ENCODE assay signal across 26 cellular contexts in the genomic region with DNA sequence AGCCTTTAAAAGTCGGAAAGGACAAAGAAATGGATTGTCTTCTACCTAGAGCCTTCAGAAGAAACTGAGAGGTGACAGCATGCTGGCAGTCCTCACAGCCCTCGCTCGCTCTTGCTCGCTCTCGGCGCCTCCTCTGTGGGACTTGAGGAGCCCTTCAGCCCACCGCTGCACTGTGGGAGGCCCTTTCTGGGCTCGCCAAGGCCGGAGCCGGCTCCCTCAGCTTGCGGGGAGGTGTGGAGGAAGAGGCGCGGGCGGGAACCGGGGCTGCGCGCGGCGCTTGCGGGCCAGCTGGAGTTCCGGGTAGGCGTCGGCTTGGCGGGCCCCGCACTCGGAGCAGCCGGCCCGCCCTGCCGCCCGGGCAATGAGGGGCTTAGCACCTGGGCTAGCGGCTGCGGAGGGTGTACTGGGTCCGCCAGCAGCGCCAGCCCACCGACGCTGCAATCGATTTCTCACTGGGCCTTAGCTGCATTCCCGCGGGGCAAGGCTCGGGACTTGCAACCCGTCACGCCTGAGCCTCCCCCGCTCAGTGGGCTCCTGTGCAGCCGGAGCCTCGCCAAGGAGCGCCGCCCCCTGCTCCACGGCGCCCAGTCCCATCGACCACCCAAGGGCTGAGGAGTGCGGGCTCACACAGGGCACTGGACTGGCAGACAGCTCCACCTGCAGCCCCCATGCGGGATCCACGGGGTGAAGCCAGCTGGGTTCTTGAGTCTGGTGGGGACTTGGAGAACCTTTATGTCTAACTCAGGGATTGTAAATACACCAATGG.
"Had no signal": no experiment of that assay in that cellular context is flagged by ENCODE, and none has a peak within 500 bp of the region (broad histone marks: within the 10 kb centered on the region; RNA-seq: fewer than 3 reads in every experiment).

No MANE protein-coding gene starts in this region.

- DNase-seq: cortex of kidney; effector CD4-positive, alpha-beta T cell; foreskin fibroblast; heart left ventricle; hippocampal formation; kidney glomerular epithelial cell; left colon; left ventricle myocardium inferior; lower lobe of right lung; naive thymus-derived CD8-positive, alpha-beta T cell; nephron progenitor cell; nucleus accumbens; psoas muscle; stimulated activated CD4-positive, alpha-beta T cell treated with anti-CD3 and anti-CD28 coated beads, Interleukin-15, amount 100 ng/mL, for 24 hours; stimulated activated CD4-positive, alpha-beta T cell treated with anti-CD3 and anti-CD28 coated beads, Interleukin-2, amount 100 ng/mL, for 48 hours; stimulated activated naive B cell treated with anti-CD40 and anti-IgM and Interleukin-4, amounts not matched to agents 10 μg/mL and 1 μg/mL and 100 μg/mL, for 72 hours; stimulated activated naive CD8-positive, alpha-beta T cell treated with anti-CD3 and anti-CD28 coated beads, Interleukin-15, amount 100 ng/mL, for 72 hours; thyroid gland; trophoblast cell had no signal

- FAIRE-seq: islet of Langerhans had no signal

- ATAC-seq: esophagus mucosa; gastroesophageal sphincter; heart left ventricle; left colon; lower lobe of right lung; naive thymus-derived CD8-positive, alpha-beta T cell; psoas muscle; right cardiac atrium; stimulated activated naive B cell treated with anti-CD40 and anti-IgM and Interleukin-4, amounts not matched to agents 10 μg/mL and 1 μg/mL and 100 μg/mL, for 72 hours; stimulated activated naive CD8-positive, alpha-beta T cell treated with anti-CD3 and anti-CD28 coated beads, Interleukin-15, amount 100 ng/mL, for 72 hours had no signal

- H3K4me3 ChIP-seq: gastroesophageal sphincter, heart left ventricle, left ventricle myocardium inferior, lower lobe of right lung, psoas muscle, skin epidermis, suprapubic skin, thyroid gland had no signal

- H3K9me3 ChIP-seq: gastroesophageal sphincter, lower lobe of right lung, psoas muscle, thyroid gland had no signal

- H3K4me1 ChIP-seq: gastroesophageal sphincter, heart left ventricle, left ventricle myocardium inferior, lower lobe of right lung, psoas muscle, suprapubic skin, thyroid gland had no signal

- H3K36me3 ChIP-seq: gastroesophageal sphincter, heart left ventricle, left ventricle myocardium inferior, lower lobe of right lung, suprapubic skin, thyroid gland had no signal

- H3K27ac ChIP-seq: epithelial cell of prostate, gastroesophageal sphincter, heart left ventricle, left ventricle myocardium inferior, lower lobe of right lung, psoas muscle, skin epidermis, suprapubic skin, thyroid gland had no signal

- H3K27me3 ChIP-seq: gastroesophageal sphincter, heart left ventricle, suprapubic skin, thyroid gland had no signal
